In the genomic region with DNA sequence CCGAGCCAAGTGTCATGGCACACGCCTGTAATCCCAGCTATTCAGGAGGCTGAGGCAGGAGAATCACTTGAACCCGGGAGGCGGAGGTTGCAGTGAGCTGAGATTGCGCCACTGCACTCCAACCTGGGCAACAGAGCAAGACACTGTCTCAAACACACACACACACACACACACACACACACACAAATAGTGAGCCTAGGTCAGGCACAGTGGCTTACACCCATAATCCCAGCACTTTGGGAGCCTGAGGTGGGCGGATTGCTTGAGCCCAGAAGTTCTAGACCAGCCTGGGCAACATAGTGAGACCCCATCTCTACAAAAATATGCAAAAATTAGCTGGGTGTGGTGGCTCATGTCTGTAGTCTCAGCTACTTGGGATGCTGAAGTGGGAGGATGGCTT, we compare ENCODE assay signal across 17 cellular contexts. TPM values are rescaled to one million over a fixed set of nuclear protein-coding genes. Genes with fewer than 3 reads are reported as not detected.
"Had no signal": no experiment of that assay in that cellular context is flagged by ENCODE, and none has a peak within 500 bp of the region (broad histone marks: within the 10 kb centered on the region; RNA-seq: fewer than 3 reads in every experiment).

No MANE protein-coding gene starts in this region.

RNA-seq across cellular contexts. Expression of a gene that starts 4.0 kb away (rescaled TPM):
- total RNA-seq: activated naive CD4-positive, alpha-beta T cell treated with anti-CD3 and anti-CD28 coated beads for 36 hours; activated naive CD4-positive, alpha-beta T cell treated with anti-CD3 and anti-CD28 coated beads, Interleukin-2, amount 50 U/mL, for 72 hours; activated naive CD8-positive, alpha-beta T cell treated with anti-CD3 and anti-CD28 coated beads for 36 hours; activated naive CD8-positive, alpha-beta T cell treated with anti-CD3 and anti-CD28 coated beads, Interleukin-2, amount 10 ng/mL, durations not matched to agents 7 days and 5 days; activated T-cell treated with anti-CD3 and anti-CD28 coated beads, Interleukin-2, amount 50 U/mL, for 4 hours; activated T-cell treated with anti-CD3 and anti-CD28 coated beads, Interleukin-2, amount 50 U/mL, for 72 hours; activated T-helper 1 cell treated with anti-CD3 and anti-CD28 coated beads, Interleukin-12 subunit alpha, Interleukin-12 subunit beta, Interleukin-2, Interleukin-4 antibody, amounts not matched to agents 30 ng/mL and 10 ng/mL and 1 ng/mL, durations not matched to agents 14 hours and 24 hours and 36 hours; activated T-helper 17 cell treated with anti-CD3 and anti-CD28 coated beads, Interleukin-2, amount 50 U/mL, for 72 hours; activated T-helper 2 cell treated with anti-CD3 and anti-CD28 coated beads, Interferon-gamma antibody, Interleukin-2, Interleukin-4, amounts not matched to agents 10 μg/mL and 5 μg/mL and 100 μg/mL, durations not matched to agents 14 hours and 24 hours and 36 hours; astrocyte; bronchial epithelial cell; cardiac muscle cell; chondrocyte had no signal
- polyA plus RNA-seq: cardiac muscle cell had no signal

RNA-seq across cellular contexts. Expression of a gene that starts 25.6 kb away (rescaled TPM):
- total RNA-seq: activated naive CD4-positive, alpha-beta T cell treated with anti-CD3 and anti-CD28 coated beads for 36 hours; activated naive CD8-positive, alpha-beta T cell treated with anti-CD3 and anti-CD28 coated beads for 36 hours; activated naive CD8-positive, alpha-beta T cell treated with anti-CD3 and anti-CD28 coated beads, Interleukin-2, amount 10 ng/mL, durations not matched to agents 7 days and 5 days; activated T-cell treated with anti-CD3 and anti-CD28 coated beads, Interleukin-2, amount 50 U/mL, for 4 hours; activated T-helper 1 cell treated with anti-CD3 and anti-CD28 coated beads, Interleukin-12 subunit alpha, Interleukin-12 subunit beta, Interleukin-2, Interleukin-4 antibody, amounts not matched to agents 30 ng/mL and 10 ng/mL and 1 ng/mL, durations not matched to agents 14 hours and 24 hours and 36 hours; activated T-helper 2 cell treated with anti-CD3 and anti-CD28 coated beads, Interferon-gamma antibody, Interleukin-2, Interleukin-4, amounts not matched to agents 10 μg/mL and 5 μg/mL and 100 μg/mL, durations not matched to agents 14 hours and 24 hours and 36 hours; aorta; ascending aorta; astrocyte; body of pancreas; bronchial epithelial cell; cardiac muscle cell; cerebellum; chondrocyte had no signal
- polyA plus RNA-seq: aorta, cardiac muscle cell had no signal
